1 cellular context compared by ENCODE assay signal in the genomic region with DNA sequence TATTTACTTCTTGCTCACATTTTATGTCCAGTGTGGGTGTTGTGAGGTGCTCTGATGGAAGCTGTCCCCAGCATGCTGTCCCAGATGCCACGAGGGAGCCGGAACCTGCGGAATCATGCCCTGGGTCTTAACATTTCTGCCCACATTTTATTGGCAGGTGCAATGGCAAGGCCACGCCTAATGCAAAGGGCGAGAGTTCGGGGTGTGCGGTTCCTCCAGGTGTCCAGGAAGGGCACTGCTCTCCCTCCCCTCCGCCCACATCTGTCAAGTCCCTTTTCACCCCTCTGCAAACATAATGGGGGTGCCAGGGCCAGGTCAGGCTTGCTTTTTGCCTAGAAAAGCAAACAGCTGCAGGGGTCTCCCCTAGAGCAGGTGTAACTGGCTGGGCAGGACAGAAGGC.
TF ChIP-seq lines count a peak whose summit lies in the region.

No MANE protein-coding gene starts in this region.

TF ChIP-seq in GM12878, 131 proteins besides CTCF, POLR2A, EP300 and RAD21:
- TF ChIP-seq SMC3 (IDR thresholded peaks at IDR 0.05; ENCODE audit: borderline replicate concordance, low read length): no peak
- TF ChIP-seq, protein P1, sequence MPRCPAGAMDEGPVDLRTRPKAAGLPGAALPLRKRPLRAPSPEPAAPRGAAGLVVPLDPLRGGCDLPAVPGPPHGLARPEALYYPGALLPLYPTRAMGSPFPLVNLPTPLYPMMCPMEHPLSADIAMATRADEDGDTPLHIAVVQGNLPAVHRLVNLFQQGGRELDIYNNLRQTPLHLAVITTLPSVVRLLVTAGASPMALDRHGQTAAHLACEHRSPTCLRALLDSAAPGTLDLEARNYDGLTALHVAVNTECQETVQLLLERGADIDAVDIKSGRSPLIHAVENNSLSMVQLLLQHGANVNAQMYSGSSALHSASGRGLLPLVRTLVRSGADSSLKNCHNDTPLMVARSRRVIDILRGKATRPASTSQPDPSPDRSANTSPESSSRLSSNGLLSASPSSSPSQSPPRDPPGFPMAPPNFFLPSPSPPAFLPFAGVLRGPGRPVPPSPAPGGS (IDR thresholded peaks at IDR 0.05; ENCODE audit: borderline replicate concordance, insufficient read depth, low read depth, low read length, poor library complexity, severe bottlenecking): no peak
- TF ChIP-seq YY1 (IDR thresholded peaks at IDR 0.05; ENCODE audit: low read depth, low read length): no peak
- no peak for TF ChIP-seq NR2F1 (conservative IDR thresholded peaks at IDR 0.05)
- no peak for TF ChIP-seq POU2F2 (IDR thresholded peaks at IDR 0.05; ENCODE audit: borderline replicate concordance, low read depth, low read length)
- no peak for TF ChIP-seq HDGF (IDR thresholded peaks at IDR 0.05)
